34 cellular contexts compared by ENCODE assay signal in the genomic region with DNA sequence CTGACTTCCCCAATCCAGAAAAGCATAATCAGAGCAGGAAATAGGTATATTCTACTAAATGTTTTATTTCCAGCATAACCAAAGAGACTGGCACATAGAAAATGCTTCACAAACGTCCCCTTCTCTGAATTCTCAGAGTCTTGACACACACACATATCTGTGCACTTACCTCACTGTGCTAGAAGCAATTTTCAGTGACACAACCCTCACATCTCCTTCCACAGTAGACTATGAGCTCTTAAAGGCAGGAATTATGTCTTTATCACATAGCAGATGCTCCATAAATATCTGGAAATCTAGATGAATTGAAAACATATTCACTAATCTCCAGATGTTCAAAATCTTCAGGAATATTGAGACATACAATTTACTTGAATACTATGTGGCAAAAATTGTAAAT. TPM values are rescaled to one million over a fixed set of nuclear protein-coding genes. Genes with fewer than 3 reads are reported as not detected.
"Had no signal": no experiment of that assay in that cellular context is flagged by ENCODE, and none has a peak within 500 bp of the region (broad histone marks: within the 10 kb centered on the region; RNA-seq: fewer than 3 reads in every experiment).

No MANE protein-coding gene starts in this region.

- H3K4me3 Mint-ChIP-seq: activated CD4-positive, alpha-beta memory T cell treated with anti-CD3 and anti-CD28 coated beads for 36 hours; activated CD4-positive, alpha-beta T cell treated with anti-CD3 and anti-CD28 coated beads, Interleukin-2, amount 10 ng/mL, durations not matched to agents 24 days and 14 days; activated naive CD4-positive, alpha-beta T cell treated with anti-CD3 and anti-CD28 coated beads for 36 hours; activated naive CD8-positive, alpha-beta T cell treated with anti-CD3 and anti-CD28 coated beads for 36 hours; activated T-helper 1 cell treated with anti-CD3 and anti-CD28 coated beads, Interleukin-12 subunit alpha, Interleukin-12 subunit beta, Interleukin-2, Interleukin-4 antibody, amounts not matched to agents 30 ng/mL and 10 ng/mL and 1 ng/mL, durations not matched to agents 14 hours and 24 hours and 36 hours; brain; effector memory CD8-positive, alpha-beta T cell; immature natural killer cell; memory B cell; naive thymus-derived CD4-positive, alpha-beta T cell had no signal

- H3K4me1 ChIP-seq: prostate gland had no signal

- H3K36me3 ChIP-seq: adrenal gland, gastroesophageal sphincter, pancreas, prostate gland, sigmoid colon, suprapubic skin, tibial artery had no signal

- H3K27ac Mint-ChIP-seq: activated CD4-positive, alpha-beta memory T cell treated with anti-CD3 and anti-CD28 coated beads for 36 hours; activated CD4-positive, alpha-beta T cell treated with anti-CD3 and anti-CD28 coated beads, Interleukin-2, amount 10 ng/mL, durations not matched to agents 24 days and 14 days; activated naive CD4-positive, alpha-beta T cell treated with anti-CD3 and anti-CD28 coated beads for 36 hours; activated naive CD8-positive, alpha-beta T cell treated with anti-CD3 and anti-CD28 coated beads for 36 hours; activated T-helper 1 cell treated with anti-CD3 and anti-CD28 coated beads, Interleukin-12 subunit alpha, Interleukin-12 subunit beta, Interleukin-2, Interleukin-4 antibody, amounts not matched to agents 30 ng/mL and 10 ng/mL and 1 ng/mL, durations not matched to agents 14 hours and 24 hours and 36 hours; brain; effector memory CD8-positive, alpha-beta T cell; immature natural killer cell; memory B cell had no signal

- H3K27ac ChIP-seq: adrenal gland, coronary artery, gastroesophageal sphincter, pancreas, prostate gland, sigmoid colon, suprapubic skin, tibial artery had no signal

- H3K27me3 ChIP-seq: pancreas had no signal

- ATAC-seq: effector memory CD8-positive, alpha-beta T cell; gastroesophageal sphincter; naive thymus-derived CD4-positive, alpha-beta T cell had no signal

- DNase-seq: activated CD4-positive, alpha-beta memory T cell treated with anti-CD3 and anti-CD28 coated beads for 36 hours; activated CD4-positive, alpha-beta T cell treated with anti-CD3 and anti-CD28 coated beads, Interleukin-2, amount 10 ng/mL, durations not matched to agents 24 days and 14 days; activated CD4-positive, CD25-positive, alpha-beta regulatory T cell treated with anti-CD3 and anti-CD28 coated beads, Interleukin-2, amount 50 U/mL, for 72 hours; activated CD8-positive, alpha-beta memory T cell treated with anti-CD3 and anti-CD28 coated beads, Interleukin-2, amount 50 U/mL, for 4 hours; activated effector memory CD4-positive, alpha-beta T cell treated with anti-CD3 and anti-CD28 coated beads, Interleukin-2, amount 50 U/mL, for 16 hours; activated naive CD4-positive, alpha-beta T cell treated with anti-CD3 and anti-CD28 coated beads for 36 hours; activated naive CD8-positive, alpha-beta T cell treated with anti-CD3 and anti-CD28 coated beads for 36 hours; activated T-cell treated with anti-CD3 and anti-CD28 coated beads, Interleukin-2, amount 50 U/mL, for 1 hour; adrenal gland; aorta; effector memory CD8-positive, alpha-beta T cell; head of caudate nucleus; hypothalamus; immature natural killer cell; kidney; midbrain; naive thymus-derived CD4-positive, alpha-beta T cell; nucleus accumbens; retina; sigmoid colon; stimulated activated CD4-positive, alpha-beta T cell treated with anti-CD3 and anti-CD28 coated beads, Interleukin-15, amount 100 ng/mL, for 24 hours; stimulated activated CD4-positive, alpha-beta T cell treated with anti-CD3 and anti-CD28 coated beads, Interleukin-2, amount 100 ng/mL, for 24 hours; stimulated activated naive CD4-positive, alpha-beta T cell; T-helper 2 cell; tibial artery had no signal

- H3K4me1 Mint-ChIP-seq: activated CD4-positive, alpha-beta T cell treated with anti-CD3 and anti-CD28 coated beads, Interleukin-2, amount 10 ng/mL, durations not matched to agents 24 days and 14 days; activated naive CD8-positive, alpha-beta T cell treated with anti-CD3 and anti-CD28 coated beads for 36 hours; brain; immature natural killer cell; memory B cell had no signal

- H3K9me3 ChIP-seq: adrenal gland, gastroesophageal sphincter, pancreas, prostate gland, sigmoid colon, suprapubic skin, tibial artery had no signal

- H3K4me3 ChIP-seq: adrenal gland, coronary artery, gastroesophageal sphincter, pancreas, prostate gland, sigmoid colon, suprapubic skin, tibial artery had no signal

- H3K9me3 Mint-ChIP-seq: activated CD4-positive, alpha-beta memory T cell treated with anti-CD3 and anti-CD28 coated beads for 36 hours; activated CD4-positive, alpha-beta T cell treated with anti-CD3 and anti-CD28 coated beads, Interleukin-2, amount 10 ng/mL, durations not matched to agents 24 days and 14 days; activated naive CD4-positive, alpha-beta T cell treated with anti-CD3 and anti-CD28 coated beads for 36 hours; activated naive CD8-positive, alpha-beta T cell treated with anti-CD3 and anti-CD28 coated beads for 36 hours; activated T-helper 1 cell treated with anti-CD3 and anti-CD28 coated beads, Interleukin-12 subunit alpha, Interleukin-12 subunit beta, Interleukin-2, Interleukin-4 antibody, amounts not matched to agents 30 ng/mL and 10 ng/mL and 1 ng/mL, durations not matched to agents 14 hours and 24 hours and 36 hours; effector memory CD8-positive, alpha-beta T cell; immature natural killer cell; memory B cell; naive thymus-derived CD4-positive, alpha-beta T cell had no signal

- H3K36me3 Mint-ChIP-seq: activated CD4-positive, alpha-beta memory T cell treated with anti-CD3 and anti-CD28 coated beads for 36 hours; activated naive CD8-positive, alpha-beta T cell treated with anti-CD3 and anti-CD28 coated beads for 36 hours; brain; immature natural killer cell; memory B cell; naive thymus-derived CD4-positive, alpha-beta T cell had no signal

RNA-seq across cellular contexts. Expression of a gene that starts 5.9 kb away (rescaled TPM):
- total RNA-seq: activated CD4-positive, alpha-beta memory T cell treated with anti-CD3 and anti-CD28 coated beads for 36 hours; activated CD4-positive, alpha-beta T cell treated with anti-CD3 and anti-CD28 coated beads, Interleukin-2, amount 10 ng/mL, durations not matched to agents 24 days and 14 days; activated naive CD4-positive, alpha-beta T cell treated with anti-CD3 and anti-CD28 coated beads for 36 hours; activated T-helper 1 cell treated with anti-CD3 and anti-CD28 coated beads, Interleukin-12 subunit alpha, Interleukin-12 subunit beta, Interleukin-2, Interleukin-4 antibody, amounts not matched to agents 30 ng/mL and 10 ng/mL and 1 ng/mL, durations not matched to agents 14 hours and 24 hours and 36 hours; naive thymus-derived CD4-positive, alpha-beta T cell had no signal
- polyA plus RNA-seq: immature natural killer cell, neural cell had no signal
